1 cellular context compared by ENCODE assay signal in genomic region chr3:157501863-157502262, GRCh38.
TF ChIP-seq lines count a peak whose summit lies in the region.

No MANE protein-coding gene starts in this region.

TF ChIP-seq in SK-N-SH, 30 proteins besides CTCF, POLR2A, EP300 and RAD21:
- TF ChIP-seq SMC3 (IDR thresholded peaks at IDR 0.05; ENCODE audit: low read depth, low read length) (no peak), REST (IDR thresholded peaks at IDR 0.05; ENCODE audit: low read depth, low read length) (no peak), SIN3A (IDR thresholded peaks at IDR 0.05; ENCODE audit: borderline replicate concordance, low read depth, low read length) (no peak), USF1 (IDR thresholded peaks at IDR 0.05; ENCODE audit: borderline replicate concordance, low read depth) (no peak), YY1 (IDR thresholded peaks at IDR 0.05; ENCODE audit: low read depth) (no peak), RXRA (IDR thresholded peaks at IDR 0.05; ENCODE audit: borderline replicate concordance, low read depth) (no peak), FOXJ3 (CRISPR knock-in tag; IDR thresholded peaks at IDR 0.05) (no peak), TEAD4 (IDR thresholded peaks at IDR 0.05; ENCODE audit: borderline replicate concordance, insufficient read depth) (no peak), ELF1 (IDR thresholded peaks at IDR 0.05) (no peak), MEF2A (IDR thresholded peaks at IDR 0.05; ENCODE audit: borderline replicate concordance, low read depth) (no peak), EZH2phosphoT487 (IDR thresholded peaks at IDR 0.05; ENCODE audit: borderline replicate concordance, low read depth) (no peak), IRF3 (IDR thresholded peaks at IDR 0.05; ENCODE audit: low read depth, low read length) (no peak), RFX5 (IDR thresholded peaks at IDR 0.05; ENCODE audit: low read length) (no peak), USF2 (IDR thresholded peaks at IDR 0.05; ENCODE audit: borderline replicate concordance, low read depth, low read length) (no peak), PBX3 (IDR thresholded peaks at IDR 0.05) (no peak)
TF ChIP-seq in SK-N-SH: peak in this region for 0.
